8 cellular contexts compared by ENCODE assay signal in the genomic region with DNA sequence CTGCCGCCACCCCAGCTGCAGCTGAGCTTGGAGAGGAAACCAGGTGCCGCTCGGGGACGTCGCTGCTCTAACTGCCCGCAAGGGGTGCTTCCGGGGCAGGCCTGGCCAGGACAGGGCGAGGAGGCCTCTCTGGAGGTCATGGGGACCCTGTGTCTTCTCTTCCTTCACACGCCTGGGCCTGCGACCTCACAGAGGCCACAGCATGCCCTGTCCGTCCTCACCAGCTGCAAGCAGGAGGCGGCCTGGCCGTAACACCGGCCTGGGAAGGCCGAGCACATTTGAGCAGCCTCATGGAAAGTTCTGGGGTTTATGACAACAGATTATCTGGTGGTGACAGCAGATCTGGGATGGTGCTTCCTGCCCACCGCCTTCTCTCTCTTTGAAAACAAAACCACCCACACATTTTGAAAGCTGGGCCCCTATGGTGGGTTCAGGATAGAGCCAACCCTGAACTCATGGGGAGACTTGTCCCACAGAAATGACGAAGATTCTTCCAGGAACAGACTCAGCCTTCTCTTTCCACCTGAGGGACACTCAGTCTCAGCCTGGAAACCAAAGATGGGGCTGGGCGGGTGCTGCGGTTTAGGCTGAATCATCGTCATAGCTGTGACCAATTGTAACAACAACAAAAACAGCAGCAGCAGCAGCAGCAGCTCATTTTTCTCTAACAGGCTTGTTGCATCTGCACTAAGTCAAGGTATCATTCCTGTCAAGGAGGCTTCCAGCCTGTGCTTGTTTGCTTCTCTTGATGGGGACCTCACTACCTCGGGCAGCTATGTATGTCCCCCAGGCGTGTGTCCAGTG.
A peak's percentile ranks its signal among the peaks of the same experiment; 100 is the strongest.
DNase-seq lines count a peak whose midpoint lies in the region; ATAC-seq and TF ChIP-seq lines count a peak whose summit lies in the region.

No MANE protein-coding gene starts in this region.

- no peaks in the 10 kb centered on the region for H3K36me3 ChIP-seq in hepatocyte (replicated peaks; ENCODE audit: insufficient read depth, low read depth)

- H3K79me2 ChIP-seq in hepatocyte, result no peaks in the 10 kb centered on the region

- H3K4me1 ChIP-seq in hepatocyte (ENCODE audit: insufficient read depth), result no peaks in the 10 kb centered on the region

- H3K4me2 ChIP-seq in hepatocyte, result no peak overlapping the region

- H4K20me1 ChIP-seq in hepatocyte (ENCODE audit: insufficient read depth, poor library complexity, severe bottlenecking), result no peaks in the 10 kb centered on the region

- no peaks in the 10 kb centered on the region for H3K27me3 ChIP-seq in hepatocyte

- ATAC-seq in GM18867 (IDR thresholded peaks at IDR 0.05; ENCODE audit: unreplicated experiment), result no peak

- H3K27ac ChIP-seq in hepatocyte, result no peak overlapping the region

- H3K9me3 ChIP-seq in hepatocyte (ENCODE audit: low read depth), result no peaks in the 10 kb centered on the region

- WGBS in hepatocyte (ENCODE audit: low lambda C conversion rate, missing lambda C conversion rate), result 89% methylated on average over 22 of the region's 22 CpGs

- peak; percentile 76 for DNase-seq in LHCN-M2 (ENCODE audit: low read depth)
- peak; percentile 24 to 37 for DNase-seq in activated CD4-positive, alpha-beta T cell treated with anti-CD3 and anti-CD28 coated beads, Interleukin-2, amount 50 U/mL, for 4 hours
- DNase-seq in epidermal melanocyte (ENCODE audit: insufficient read length, low spot score), result peak; percentile 57
- peak; percentile 40 to 43 (median 42) for DNase-seq in stimulated activated CD4-positive, alpha-beta T cell treated with anti-CD3 and anti-CD28 coated beads, TNF-alpha, amount 100 ng/mL, for 48 hours (ENCODE audit: low read depth in 3 of 3)
- DNase-seq in hepatocyte (ENCODE audit: low spot score), result no peak
- no peak for DNase-seq in NCI-H2227 (lab: John Stamatoyannopoulos, UW; ENCODE audit: unreplicated experiment)
- DNase-seq in HuH-7.5 (ENCODE audit: low spot score), result no peak

- no peaks in the 10 kb centered on the region for H3K9me2 ChIP-seq in hepatocyte (replicated peaks; ENCODE audit: insufficient read depth)

- H2AFZ ChIP-seq in hepatocyte, result no peak overlapping the region

- no peak overlapping the region for H3K4me3 ChIP-seq in hepatocyte

- no peak for TF ChIP-seq CTCF in hepatocyte (IDR thresholded peaks at IDR 0.05; ENCODE audit: poor library complexity)

Comparison
In these comparisons a context has a peak if more than half of its experiments do, and no peak if none do; other contexts are left out.
1. DNase-seq: peak in LHCN-M2 (single experiment), activated CD4-positive, alpha-beta T cell treated with anti-CD3 and anti-CD28 coated beads, Interleukin-2, amount 50 U/mL, for 4 hours (2 of 2), epidermal melanocyte (single experiment) and stimulated activated CD4-positive, alpha-beta T cell treated with anti-CD3 and anti-CD28 coated beads, TNF-alpha, amount 100 ng/mL, for 48 hours (3 of 3); none in hepatocyte (single experiment), NCI-H2227 (single experiment) and HuH-7.5 (single experiment).